In genomic region chr3:31469385-31469784, GRCh38 we compare ENCODE assay signal across 9 cellular contexts.
"Had no signal": no experiment of that assay in that cellular context is flagged by ENCODE, and none has a peak within 500 bp of the region (broad histone marks: within the 10 kb centered on the region; RNA-seq: fewer than 3 reads in every experiment).

No MANE protein-coding gene starts in this region.

- H3K9ac ChIP-seq: GM23248 had no signal

- H3K36me3 ChIP-seq: HAP-1 had no signal

- H2AFZ ChIP-seq: GM23248 had no signal

- H3K27ac Mint-ChIP-seq: HFFc6, IgD-negative memory B cell had no signal

- H3K27ac ChIP-seq: GM23248, HL-60 had no signal

- H3K4me3 Mint-ChIP-seq: HFFc6, IgD-negative memory B cell had no signal

- H3K27me3 Mint-ChIP-seq: IgD-negative memory B cell had no signal

- H3K9me3 Mint-ChIP-seq: HFFc6 had no signal

- H3K4me3 ChIP-seq: GM23248, HAP-1 had no signal

- DNase-seq: GM23248, GOT3, H7, HFFc6 had no signal

- ATAC-seq: HCT116, HepG2 had no signal

- FAIRE-seq: HepG2 had no signal
